ENCODE assay signal across 8 cellular contexts in genomic region chr15:94230436-94230885, GRCh38. TPM values are rescaled to one million over a fixed set of nuclear protein-coding genes. Genes with fewer than 3 reads are reported as not detected.
A peak's percentile ranks its signal among the peaks of the same experiment; 100 is the strongest.
DNase-seq lines count a peak whose midpoint lies in the region; ATAC-seq and TF ChIP-seq lines count a peak whose summit lies in the region.

No MANE protein-coding gene starts in this region.

- H3K9me3 ChIP-seq in left lung, result no peaks in the 10 kb centered on the region
- H3K9me3 ChIP-seq in thyroid gland, result no peaks in the 10 kb centered on the region

- H3K36me3 ChIP-seq in left lung (no peaks in the 10 kb centered on the region), thyroid gland (no peaks in the 10 kb centered on the region)

- peaks cover 63% of the 10 kb centered on the region for H3K4me1 Mint-ChIP-seq in activated CD8-positive, alpha-beta memory T cell treated with anti-CD3 and anti-CD28 coated beads, Interleukin-2, amount 10 ng/mL, durations not matched to agents 7 days and 5 days

- peaks cover 0 to 54% of the 10 kb centered on the region in 2 donors for H3K4me1 ChIP-seq in left lung
- peaks cover 7 to 9% of the 10 kb centered on the region in 2 donors for H3K4me1 ChIP-seq in thyroid gland

- H3K36me3 Mint-ChIP-seq in activated CD8-positive, alpha-beta memory T cell treated with anti-CD3 and anti-CD28 coated beads, Interleukin-2, amount 10 ng/mL, durations not matched to agents 7 days and 5 days, result peaks cover 36% of the 10 kb centered on the region

- peak overlapping the region; percentile 84 for H3K4me3 Mint-ChIP-seq in activated CD8-positive, alpha-beta memory T cell treated with anti-CD3 and anti-CD28 coated beads, Interleukin-2, amount 10 ng/mL, durations not matched to agents 7 days and 5 days

- CTCF ChIA-PET in activated CD8-positive, alpha-beta memory T cell treated with anti-CD3 and anti-CD28 coated beads, Interleukin-2, amount 10 ng/mL, durations not matched to agents 7 days and 5 days (lab: Charles Lee), result interaction anchor here (0.8 to 8.4 kb wide), 12 partner anchors 23 to 93 kb away, joined by 3 to 95 read pairs (median 6); no protein-coding TSS in a partner anchor

- H3K4me3 ChIP-seq in astrocyte of the spinal cord (ENCODE audit: low read depth, low read length) (peak overlapping the region; percentile 51), left lung (peak overlapping the region; percentile 60 to 68), thyroid gland (replicated peaks in 1 of 3) (peak overlapping the region; percentile 39 to 69 (median 58))

- H3K27ac ChIP-seq in left lung (peak overlapping the region; percentile 88 to 95), thyroid gland (peak overlapping the region; percentile 29 to 87 (median 73))

- no peaks in the 10 kb centered on the region for H3K9me3 Mint-ChIP-seq in activated CD8-positive, alpha-beta memory T cell treated with anti-CD3 and anti-CD28 coated beads, Interleukin-2, amount 10 ng/mL, durations not matched to agents 7 days and 5 days (ENCODE audit: low read depth)

- in situ Hi-C loops in astrocyte of the spinal cord (cut with HindIII; ENCODE audit: low sequenced_read_pairs), result no loop called here

- peaks cover 0 to 22% of the 10 kb centered on the region in 2 donors for H3K27me3 ChIP-seq in left lung
- no peaks in the 10 kb centered on the region for H3K27me3 ChIP-seq in thyroid gland

- peak overlapping the region; percentile 92 for H3K27ac Mint-ChIP-seq in activated CD8-positive, alpha-beta memory T cell treated with anti-CD3 and anti-CD28 coated beads, Interleukin-2, amount 10 ng/mL, durations not matched to agents 7 days and 5 days

- ATAC-seq in activated CD8-positive, alpha-beta memory T cell treated with anti-CD3 and anti-CD28 coated beads, Interleukin-2, amount 10 ng/mL, durations not matched to agents 7 days and 5 days, result no peak
- ATAC-seq in left lung (peak; percentile 10), GM18520 (IDR thresholded peaks at IDR 0.05; ENCODE audit: unreplicated experiment) (no peak)

- no peak for TF ChIP-seq POLR2A in thyroid gland (IDR thresholded peaks at IDR 0.05)

- no peak for DNase-seq in activated CD8-positive, alpha-beta memory T cell treated with anti-CD3 and anti-CD28 coated beads, Interleukin-2, amount 10 ng/mL, durations not matched to agents 7 days and 5 days
- no peak for DNase-seq in activated CD8-positive, alpha-beta memory T cell treated with anti-CD3 and anti-CD28 coated beads, Interleukin-2, amount 50 U/mL, for 48 hours
- DNase-seq in astrocyte of the spinal cord (ENCODE audit: low read depth, low spot score) (no peak), left lung (no peak), thyroid gland (no peak), superior temporal gyrus (ENCODE audit: extremely low spot score) (no peak), NK-92 (lab: John Stamatoyannopoulos, UW; ENCODE audit: unreplicated experiment) (no peak)

- intact Hi-C loops in left lung (cut with DNase I) (no loop called here), thyroid gland (cut with DNase I) (no loop called here)

- H3K27me3 Mint-ChIP-seq in activated CD8-positive, alpha-beta memory T cell treated with anti-CD3 and anti-CD28 coated beads, Interleukin-2, amount 10 ng/mL, durations not matched to agents 7 days and 5 days, result no peaks in the 10 kb centered on the region

- WGBS in thyroid gland, 2 donors, result 21 to 26% methylated on average over 11 of the region's 11 CpGs

- TF ChIP-seq CTCF in astrocyte of the spinal cord (IDR thresholded peaks at IDR 0.05; ENCODE audit: low read depth, low read length) (no peak), left lung (IDR thresholded peaks at IDR 0.05) (no peak), thyroid gland (IDR thresholded peaks at IDR 0.05) (no peak)

RNA-seq across cellular contexts. Expression of gene MCTP2, which starts 0.9 kb away (rescaled TPM):
- total RNA-seq in activated CD8-positive, alpha-beta memory T cell treated with anti-CD3 and anti-CD28 coated beads, Interleukin-2, amount 10 ng/mL, durations not matched to agents 7 days and 5 days, result 10 to 100 TPM; 67.2 to 83.8 TPM
- total RNA-seq in left lung (10 to 100 TPM; 33.2 to 38.8 TPM), thyroid gland (10 to 100 TPM; 35.2 to 84.0 (median 61.2) TPM)
